19 cellular contexts compared by ENCODE assay signal in genomic region chr1:20956272-20956671, GRCh38.
"Had no signal": no experiment of that assay in that cellular context is flagged by ENCODE, and none has a peak within 500 bp of the region (broad histone marks: within the 10 kb centered on the region; RNA-seq: fewer than 3 reads in every experiment).

No MANE protein-coding gene starts in this region.

- ATAC-seq: left lobe of liver; lower lobe of right lung; naive thymus-derived CD4-positive, alpha-beta T cell; SK-N-SH treated with all-trans-retinoic acid at 6 μM for 48 hours; T-cell had no signal

- H2AFZ ChIP-seq: neural progenitor cell had no signal

- H3K27ac ChIP-seq: colonic mucosa, epithelial cell of prostate, lower lobe of right lung, neural progenitor cell, thyroid gland, VCaP had no signal

- H3K27me3 Mint-ChIP-seq: activated naive CD4-positive, alpha-beta T cell treated with anti-CD3 and anti-CD28 coated beads, Interleukin-2, amount 50 U/mL, for 24 hours; naive thymus-derived CD4-positive, alpha-beta T cell; T-cell had no signal

- H3K27me3 ChIP-seq: colonic mucosa, neural progenitor cell, thyroid gland had no signal

- H3K9ac ChIP-seq: neural progenitor cell had no signal

- H3K4me3 ChIP-seq: colonic mucosa, lower lobe of right lung, neural progenitor cell, thyroid gland had no signal

- H3K4me1 ChIP-seq: colonic mucosa, lower lobe of right lung, thyroid gland had no signal

- H3K4me2 ChIP-seq: neural progenitor cell had no signal

- H3K4me3 Mint-ChIP-seq: activated naive CD4-positive, alpha-beta T cell treated with anti-CD3 and anti-CD28 coated beads, Interleukin-2, amount 50 U/mL, for 24 hours; naive thymus-derived CD4-positive, alpha-beta T cell; neural progenitor cell; T-cell; T-helper 2 cell treated with Interferon-gamma antibody and Interleukin-4, amounts not matched to agents 5 μg/mL and 100 μg/mL, for 36 hours had no signal

- FAIRE-seq: kidney had no signal

- H3K9me3 Mint-ChIP-seq: activated naive CD4-positive, alpha-beta T cell treated with anti-CD3 and anti-CD28 coated beads, Interleukin-2, amount 50 U/mL, for 24 hours; neural progenitor cell; T-cell; T-helper 2 cell treated with Interferon-gamma antibody and Interleukin-4, amounts not matched to agents 5 μg/mL and 100 μg/mL, for 36 hours had no signal

- H3K36me3 ChIP-seq: colonic mucosa, lower lobe of right lung, neural progenitor cell, thyroid gland had no signal

- H3K27ac Mint-ChIP-seq: activated naive CD4-positive, alpha-beta T cell treated with anti-CD3 and anti-CD28 coated beads, Interleukin-2, amount 50 U/mL, for 24 hours; neural progenitor cell; T-cell; T-helper 2 cell treated with Interferon-gamma antibody and Interleukin-4, amounts not matched to agents 5 μg/mL and 100 μg/mL, for 36 hours had no signal

- H3K9me3 ChIP-seq: colonic mucosa, lower lobe of right lung, thyroid gland had no signal

- H3K4me1 Mint-ChIP-seq: activated naive CD4-positive, alpha-beta T cell treated with anti-CD3 and anti-CD28 coated beads, Interleukin-2, amount 50 U/mL, for 24 hours; neural progenitor cell; T-cell had no signal

- DNase-seq: activated CD4-positive, alpha-beta T cell treated with anti-CD3 and anti-CD28 coated beads for 1 hour; activated gamma-delta T cell; colonic mucosa; kidney; lower lobe of right lung; naive thymus-derived CD4-positive, alpha-beta T cell; retina; stimulated activated CD4-positive, alpha-beta T cell treated with anti-CD3 and anti-CD28 coated beads, Interleukin-4, amount 100 ng/mL, for 1 hour; stimulated activated naive CD4-positive, alpha-beta T cell treated with Interleukin-2 at 50 U/mL for 16 hours; substantia nigra; T-cell; thyroid gland had no signal
